Comparison of ENCODE assay signal across 1 cellular context in genomic region chr1:175314300-175314699, GRCh38.
TF ChIP-seq lines count a peak whose summit lies in the region.

No MANE protein-coding gene starts in this region.

TF ChIP-seq in H1, 55 proteins besides CTCF, POLR2A, EP300 and RAD21:
- TF ChIP-seq GTF2F1 (IDR thresholded peaks at IDR 0.05; ENCODE audit: borderline replicate concordance, low read depth, low read length) (no peak), TBP (IDR thresholded peaks at IDR 0.05; ENCODE audit: low read depth, low read length) (no peak), RFX5 (IDR thresholded peaks at IDR 0.05; ENCODE audit: borderline replicate concordance, low read depth, low read length) (no peak), GABPA (IDR thresholded peaks at IDR 0.05; ENCODE audit: borderline replicate concordance, insufficient read depth, low read length) (no peak), CHD2 (IDR thresholded peaks at IDR 0.05; ENCODE audit: low read length) (no peak), BACH1 (IDR thresholded peaks at IDR 0.05; ENCODE audit: low read length) (no peak), HDAC2 (IDR thresholded peaks at IDR 0.05; ENCODE audit: borderline replicate concordance in 1 of 2, low read depth in 2 of 2, low read length in 2 of 2) (no peak), POU5F1 (IDR thresholded peaks at IDR 0.05; ENCODE audit: low read depth, low read length) (no peak), SUZ12 (IDR thresholded peaks at IDR 0.05; ENCODE audit: low read length) (no peak), RNF2 (IDR thresholded peaks at IDR 0.05; ENCODE audit: borderline replicate concordance, low read depth, low read length, missing control alignments, poor library complexity, severe bottlenecking) (no peak), SP2 (IDR thresholded peaks at IDR 0.05; ENCODE audit: low read length) (no peak)
